In the genomic region with DNA sequence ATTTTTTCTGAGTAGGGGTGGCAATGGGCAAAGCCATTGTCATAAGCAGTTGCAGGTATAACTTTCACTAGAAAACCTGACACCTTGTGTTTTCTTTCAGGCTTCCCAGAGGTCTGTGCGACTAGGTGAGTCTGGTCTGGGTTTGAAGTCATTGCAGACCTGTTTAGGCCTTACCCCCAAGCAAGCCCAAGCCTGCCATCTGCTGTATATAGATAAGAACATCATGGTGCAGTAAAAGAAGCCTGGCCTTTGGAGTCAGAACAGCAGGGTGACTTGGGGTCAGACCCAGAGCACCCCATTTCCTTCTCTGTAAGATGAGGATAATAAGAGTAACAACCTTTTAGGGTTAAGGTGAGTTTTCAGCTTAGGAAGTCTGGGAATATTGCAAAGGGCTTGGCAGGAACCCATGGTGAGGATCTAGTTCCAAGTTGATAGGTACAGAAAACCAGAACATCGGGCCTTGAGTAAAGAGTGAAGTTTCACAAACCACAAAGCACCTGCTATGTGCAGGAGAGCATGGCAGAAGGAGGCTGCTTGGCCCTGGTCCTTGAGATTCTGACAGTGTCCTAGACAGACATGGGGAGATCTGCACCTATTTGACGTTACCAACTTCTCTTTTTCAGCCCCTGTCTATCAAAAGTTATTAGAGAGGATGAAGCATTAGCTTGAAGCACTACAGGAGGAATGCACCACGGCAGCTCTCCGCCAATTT, we compare ENCODE assay signal across 8 cellular contexts. TPM values are rescaled to one million over a fixed set of nuclear protein-coding genes. Genes with fewer than 3 reads are reported as not detected.
DNase-seq lines count a peak whose midpoint lies in the region; ATAC-seq and TF ChIP-seq lines count a peak whose summit lies in the region.

No MANE protein-coding gene starts in this region.

- H3K36me3 Mint-ChIP-seq in naive thymus-derived CD4-positive, alpha-beta T cell, result no peaks in the 10 kb centered on the region
- no peaks in the 10 kb centered on the region for H3K36me3 Mint-ChIP-seq in T-helper 2 cell treated with Interferon-gamma antibody and Interleukin-4, amounts not matched to agents 5 μg/mL and 100 μg/mL, for 36 hours (ENCODE audit: low read depth)

- no peaks in the 10 kb centered on the region for H3K9me3 ChIP-seq in naive thymus-derived CD4-positive, alpha-beta T cell (ENCODE audit: control insufficient read depth in 2 of 3, low read length in 3 of 3)

- CTCF ChIA-PET in GM10248 (lab: Yijun Ruan, JAX), result interaction anchor here (0.8 to 4.6 kb wide), 11 partner anchors 8 to 180 kb away, joined by 3 to 20 read pairs (median 3); no protein-coding TSS in a partner anchor
- CTCF ChIA-PET in naive thymus-derived CD4-positive, alpha-beta T cell (lab: Charles Lee), result interaction anchor here (0.6 kb wide), 1 partner anchor 8 kb away, joined by 3 read pairs; no protein-coding TSS in a partner anchor

- no peaks in the 10 kb centered on the region for H3K27me3 ChIP-seq in naive thymus-derived CD4-positive, alpha-beta T cell (ENCODE audit: control insufficient read depth in 2 of 2, insufficient read depth in 2 of 2, low read length in 2 of 2)

- H3K4me1 ChIP-seq in naive thymus-derived CD4-positive, alpha-beta T cell (ENCODE audit: control insufficient read depth in 2 of 2, insufficient read depth in 2 of 2, low read length in 2 of 2), result no peaks in the 10 kb centered on the region

- no peak overlapping the region for H3K4me3 Mint-ChIP-seq in naive thymus-derived CD4-positive, alpha-beta T cell
- no peak overlapping the region for H3K4me3 Mint-ChIP-seq in T-helper 2 cell treated with Interferon-gamma antibody and Interleukin-4, amounts not matched to agents 5 μg/mL and 100 μg/mL, for 36 hours

- no peak overlapping the region for H3K27ac Mint-ChIP-seq in naive thymus-derived CD4-positive, alpha-beta T cell
- no peak overlapping the region for H3K27ac Mint-ChIP-seq in T-helper 2 cell treated with Interferon-gamma antibody and Interleukin-4, amounts not matched to agents 5 μg/mL and 100 μg/mL, for 36 hours

- no peak for DNase-seq in AG09319 (ENCODE audit: extremely low read depth, low read depth)
- peak; percentile 28 for DNase-seq in GM10248 (ENCODE audit: extremely low spot score)
- peak; percentile 66 for DNase-seq in NCI-H2196 (lab: John Stamatoyannopoulos, UW; ENCODE audit: unreplicated experiment)
- DNase-seq in cardiac fibroblast (ENCODE audit: low read depth in 2 of 2), result peak; percentile 55 to 64
- no peak for DNase-seq in naive thymus-derived CD4-positive, alpha-beta T cell
- DNase-seq in T-helper 2 cell treated with Interferon-gamma antibody and Interleukin-4, amounts not matched to agents 5 μg/mL and 100 μg/mL, for 36 hours (ENCODE audit: low spot score), result no peak
- no peak for DNase-seq in cardiac septum (ENCODE audit: low spot score)

- POLR2A ChIA-PET in GM10248 (lab: Yijun Ruan, JAX), result no interaction called here
- POLR2A ChIA-PET in naive thymus-derived CD4-positive, alpha-beta T cell (lab: Charles Lee), result no interaction called here

- H3K27me3 Mint-ChIP-seq in naive thymus-derived CD4-positive, alpha-beta T cell, result peaks cover 0 to 6% (median 0%) of the 10 kb centered on the region in 5 donors
- peaks cover 11% of the 10 kb centered on the region for H3K27me3 Mint-ChIP-seq in T-helper 2 cell treated with Interferon-gamma antibody and Interleukin-4, amounts not matched to agents 5 μg/mL and 100 μg/mL, for 36 hours (ENCODE audit: low read depth)

- peaks cover 0 to 2% (median 0%) of the 10 kb centered on the region in 7 donors for H3K4me1 Mint-ChIP-seq in naive thymus-derived CD4-positive, alpha-beta T cell
- no peaks in the 10 kb centered on the region for H3K4me1 Mint-ChIP-seq in T-helper 2 cell treated with Interferon-gamma antibody and Interleukin-4, amounts not matched to agents 5 μg/mL and 100 μg/mL, for 36 hours (ENCODE audit: low read depth)

- no peak overlapping the region for H3K4me3 ChIP-seq in cardiac fibroblast (replicated peaks in 1 of 2; ENCODE audit: low read depth in 2 of 2, low read length in 2 of 2)
- H3K4me3 ChIP-seq in naive thymus-derived CD4-positive, alpha-beta T cell (ENCODE audit: low read length), result no peak overlapping the region

- no peak overlapping the region for H3K27ac ChIP-seq in naive thymus-derived CD4-positive, alpha-beta T cell (ENCODE audit: low read depth, low read length)

- H3K9me3 Mint-ChIP-seq in naive thymus-derived CD4-positive, alpha-beta T cell, result peaks cover 0 to 1% (median 0%) of the 10 kb centered on the region in 11 donors
- H3K9me3 Mint-ChIP-seq in T-helper 2 cell treated with Interferon-gamma antibody and Interleukin-4, amounts not matched to agents 5 μg/mL and 100 μg/mL, for 36 hours, result no peaks in the 10 kb centered on the region

- H3K36me3 ChIP-seq in naive thymus-derived CD4-positive, alpha-beta T cell (ENCODE audit: control insufficient read depth in 2 of 3, insufficient read depth in 3 of 3, low read length in 3 of 3), result no peaks in the 10 kb centered on the region

- peak; percentile 79 for ATAC-seq in HG02642 (IDR thresholded peaks at IDR 0.05; ENCODE audit: poor library complexity, unreplicated experiment)
- peak; percentile 55 for ATAC-seq in naive thymus-derived CD4-positive, alpha-beta T cell

- intact Hi-C loops in naive thymus-derived CD4-positive, alpha-beta T cell (cut with micrococcal nuclease), result loop anchor here (1.0 to 5.0 kb wide), 3 partner anchors 85 to 175 kb away; no protein-coding TSS in a partner anchor
- intact Hi-C loops in cardiac septum (cut with DNase I), result loop anchor here (5.0 kb wide), 1 partner anchor 175 kb away; no protein-coding TSS in a partner anchor

- TF ChIP-seq CTCF in AG09319 (IDR thresholded peaks at IDR 0.05; ENCODE audit: low read depth, low read length), result peak; percentile 30
- peak; percentile 26 for TF ChIP-seq CTCF in GM10248 (IDR thresholded peaks at IDR 0.05; ENCODE audit: control extremely low read depth, extremely low read depth, low read depth, missing control alignments)
- peak; percentile 32 for TF ChIP-seq CTCF in cardiac fibroblast (IDR thresholded peaks at IDR 0.05; ENCODE audit: low read depth, low read length)

RNA-seq across cellular contexts. Expression of a gene that starts 33.9 kb away (rescaled TPM):
- total RNA-seq in naive thymus-derived CD4-positive, alpha-beta T cell, result 100 to 1,000 TPM in 1 of 5 experiments, 10 to 100 TPM in 3, not detected in 1; 18.1 to 167 (median 20.5) TPM
- polyA plus RNA-seq in naive thymus-derived CD4-positive, alpha-beta T cell, result under 1 TPM; 0.07 to 0.32 TPM
- 46.9 TPM for total RNA-seq in cardiac septum

Comparison
In these comparisons a context has a peak if more than half of its experiments do, and no peak if none do; other contexts are left out.
1. DNase-seq: peak in GM10248 (single experiment), NCI-H2196 (single experiment) and cardiac fibroblast (2 of 2); none in AG09319 (single experiment), naive thymus-derived CD4-positive, alpha-beta T cell (0 of 9), T-helper 2 cell treated with Interferon-gamma antibody and Interleukin-4, amounts not matched to agents 5 μg/mL and 100 μg/mL, for 36 hours (single experiment) and cardiac septum (single experiment).
2. Peak in every context shown above with its lines, with median percentiles within 50 percentile points of each other: CTCF ChIP-seq.